Comparison of ENCODE assay signal across 8 cellular contexts in genomic region chr13:114124921-114125320, GRCh38. TPM values are rescaled to one million over a fixed set of nuclear protein-coding genes. Genes with fewer than 3 reads are reported as not detected.
A peak's percentile ranks its signal among the peaks of the same experiment; 100 is the strongest.
DNase-seq lines count a peak whose midpoint lies in the region; ATAC-seq and TF ChIP-seq lines count a peak whose summit lies in the region.

No MANE protein-coding gene starts in this region.

- peaks cover 30% of the 10 kb centered on the region for H3K4me1 ChIP-seq in osteoblast (ENCODE audit: insufficient read depth, low read length)

- POLR2A ChIA-PET in activated naive CD8-positive, alpha-beta T cell treated with anti-CD3 and anti-CD28 coated beads, Interleukin-2, amount 10 ng/mL, durations not matched to agents 7 days and 5 days (lab: Charles Lee): interaction anchor here (1.0 to 2.5 kb wide), 3 partner anchors 14 to 37 kb away, joined by 4 to 9 read pairs (median 6); no protein-coding TSS in a partner anchor

- H4K20me1 ChIP-seq in osteoblast (ENCODE audit: insufficient read depth, low read length): peaks cover 36% of the 10 kb centered on the region

- ATAC-seq in activated naive CD8-positive, alpha-beta T cell treated with anti-CD3 and anti-CD28 coated beads, Interleukin-2, amount 10 ng/mL, durations not matched to agents 7 days and 5 days (ENCODE audit: low read depth): peak; percentile 45
- ATAC-seq in GM19035 (IDR thresholded peaks at IDR 0.05; ENCODE audit: unreplicated experiment): no peak
- ATAC-seq in HG03097 (IDR thresholded peaks at IDR 0.05; ENCODE audit: low FRiP score, unreplicated experiment): no peak
- no peak for ATAC-seq in GM21529 (IDR thresholded peaks at IDR 0.05; ENCODE audit: unreplicated experiment)

- peaks cover 25% of the 10 kb centered on the region for H3K36me3 Mint-ChIP-seq in activated naive CD8-positive, alpha-beta T cell treated with anti-CD3 and anti-CD28 coated beads, Interleukin-2, amount 10 ng/mL, durations not matched to agents 7 days and 5 days
- no peaks in the 10 kb centered on the region for H3K36me3 Mint-ChIP-seq in type B pancreatic cell

- peaks cover 7% of the 10 kb centered on the region for H3K36me3 ChIP-seq in osteoblast (ENCODE audit: insufficient read depth, low read length)

- peaks cover 2% of the 10 kb centered on the region for H3K27me3 Mint-ChIP-seq in activated naive CD8-positive, alpha-beta T cell treated with anti-CD3 and anti-CD28 coated beads, Interleukin-2, amount 10 ng/mL, durations not matched to agents 7 days and 5 days
- peaks cover 15% of the 10 kb centered on the region for H3K27me3 Mint-ChIP-seq in type B pancreatic cell

- no peak overlapping the region for H3K4me3 ChIP-seq in osteoblast (ENCODE audit: insufficient read depth, low read length)

- no peak overlapping the region for H3K4me2 ChIP-seq in osteoblast (ENCODE audit: insufficient read depth, low read length)

- H3K27me3 ChIP-seq in osteoblast (ENCODE audit: insufficient read depth, low read length): no peaks in the 10 kb centered on the region

- peak overlapping the region; percentile 87 for H3K27ac Mint-ChIP-seq in activated naive CD8-positive, alpha-beta T cell treated with anti-CD3 and anti-CD28 coated beads, Interleukin-2, amount 10 ng/mL, durations not matched to agents 7 days and 5 days
- H3K27ac Mint-ChIP-seq in type B pancreatic cell: no peak overlapping the region

- peaks cover 94% of the 10 kb centered on the region for H3K79me2 ChIP-seq in osteoblast (ENCODE audit: insufficient read depth, low read length)

- TF ChIP-seq CTCF in osteoblast (IDR thresholded peaks at IDR 0.05; ENCODE audit: extremely low read depth, low read depth, low read length) (no peak), type B pancreatic cell (conservative IDR thresholded peaks at IDR 0.05) (no peak)

- H3K9me3 Mint-ChIP-seq in activated naive CD8-positive, alpha-beta T cell treated with anti-CD3 and anti-CD28 coated beads, Interleukin-2, amount 10 ng/mL, durations not matched to agents 7 days and 5 days: peaks cover 4% of the 10 kb centered on the region
- no peaks in the 10 kb centered on the region for H3K9me3 Mint-ChIP-seq in type B pancreatic cell

- peak overlapping the region; percentile 67 for H3K4me3 Mint-ChIP-seq in activated naive CD8-positive, alpha-beta T cell treated with anti-CD3 and anti-CD28 coated beads, Interleukin-2, amount 10 ng/mL, durations not matched to agents 7 days and 5 days
- H3K4me3 Mint-ChIP-seq in type B pancreatic cell: no peak overlapping the region

- no peaks in the 10 kb centered on the region for H3K9me3 ChIP-seq in osteoblast (ENCODE audit: low read depth, low read length)

- H3K27ac ChIP-seq in osteoblast (ENCODE audit: low read depth, low read length): no peak overlapping the region

- H2AFZ ChIP-seq in osteoblast (ENCODE audit: low read length): no peak overlapping the region

- peak; percentile 68 for DNase-seq in Daoy (ENCODE audit: low read depth)
- peak; percentile 43 for DNase-seq in SW480 (ENCODE audit: low spot score)
- no peak for DNase-seq in activated naive CD8-positive, alpha-beta T cell treated with anti-CD3 and anti-CD28 coated beads, Interleukin-2, amount 10 ng/mL, durations not matched to agents 7 days and 5 days
- DNase-seq in osteoblast (ENCODE audit: insufficient read length, low spot score, missing footprints): peak; percentile 94
- no peak for DNase-seq in type B pancreatic cell (ENCODE audit: extremely low spot score, unreplicated experiment)

- H3K4me1 Mint-ChIP-seq in activated naive CD8-positive, alpha-beta T cell treated with anti-CD3 and anti-CD28 coated beads, Interleukin-2, amount 10 ng/mL, durations not matched to agents 7 days and 5 days: peaks cover 60% of the 10 kb centered on the region
- H3K4me1 Mint-ChIP-seq in type B pancreatic cell (ENCODE audit: unreplicated experiment): peaks cover 43% of the 10 kb centered on the region

RNA-seq across cellular contexts. Expression of gene RASA3, which starts 7.5 kb away (rescaled TPM):
- 12.0 and 13.2 TPM in 2 replicates for total RNA-seq in Daoy (2014; rRNA removed; shearing (Covaris generic))
- total RNA-seq in activated naive CD8-positive, alpha-beta T cell treated with anti-CD3 and anti-CD28 coated beads, Interleukin-2, amount 10 ng/mL, durations not matched to agents 7 days and 5 days: 10 to 100 TPM; 65.6 to 73.9 TPM
- total RNA-seq in osteoblast: 40.7 and 41.3 TPM in 2 replicates
- 1.9 and 9.3 TPM in 2 replicates for total RNA-seq in type B pancreatic cell (ENCODE audit: low replicate concordance)

RNA-seq across cellular contexts. Expression of gene CFAP97D2, which starts 54.1 kb away (rescaled TPM):
- total RNA-seq in Daoy (2014; rRNA removed; shearing (Covaris generic)): not detected in 2 replicates
- total RNA-seq in activated naive CD8-positive, alpha-beta T cell treated with anti-CD3 and anti-CD28 coated beads, Interleukin-2, amount 10 ng/mL, durations not matched to agents 7 days and 5 days: under 1 TPM in 1 of 2 experiments, not detected in 1; 0.22 TPM
- not detected in 2 replicates for total RNA-seq in osteoblast
- not detected in 2 replicates for total RNA-seq in type B pancreatic cell (ENCODE audit: low replicate concordance)

Comparison
In these comparisons a context has a peak if more than half of its experiments do, and no peak if none do; other contexts are left out.
1. DNase-seq: peak in Daoy (single experiment), SW480 (single experiment) and osteoblast (single experiment); none in activated naive CD8-positive, alpha-beta T cell treated with anti-CD3 and anti-CD28 coated beads, Interleukin-2, amount 10 ng/mL, durations not matched to agents 7 days and 5 days (single experiment) and type B pancreatic cell (single experiment).